ENCODE assay signal across 14 cellular contexts in the genomic region with DNA sequence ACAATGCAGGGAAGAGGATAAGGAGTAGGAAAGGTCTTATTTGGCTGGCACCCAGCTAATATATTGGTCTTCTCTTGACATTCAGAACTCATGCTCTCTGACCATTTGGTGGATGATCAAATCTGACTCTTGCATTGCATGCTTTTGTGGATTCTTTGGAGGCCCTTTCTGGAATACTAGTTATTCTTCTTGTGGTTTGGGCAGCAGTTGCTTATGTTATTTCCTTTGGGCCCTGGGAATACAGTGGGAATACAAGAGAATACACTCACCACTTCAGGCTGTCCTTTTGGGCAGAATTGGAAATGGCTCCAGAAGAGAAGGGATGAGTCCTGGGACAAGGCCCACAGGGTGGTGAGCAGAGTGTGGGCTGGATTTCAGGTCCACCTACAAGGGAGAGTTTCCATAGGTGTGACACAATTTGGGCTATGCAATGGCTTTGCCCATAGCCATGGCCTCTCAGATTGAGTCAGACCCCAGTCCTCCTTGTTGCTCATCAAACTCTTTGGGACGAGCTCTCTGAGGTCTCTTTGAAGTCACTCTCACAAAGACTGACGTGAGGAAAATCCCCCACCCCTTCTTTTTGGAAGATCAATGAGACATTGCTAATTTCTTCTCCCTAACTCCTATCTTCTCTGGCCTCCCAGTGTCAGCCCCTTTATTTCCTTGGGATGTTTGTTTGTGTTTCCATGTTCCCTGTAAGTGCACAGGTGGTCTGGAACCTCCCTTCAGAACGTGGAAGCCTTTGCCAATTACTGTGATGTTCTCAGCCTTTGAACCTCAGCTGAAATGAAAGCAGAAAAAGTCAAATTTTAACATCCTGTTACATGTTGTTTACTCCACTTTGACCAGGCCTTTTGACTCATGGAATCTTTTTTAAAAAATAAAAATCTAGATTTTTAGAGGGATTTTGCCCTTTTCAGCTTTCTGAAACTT. TPM values are rescaled to one million over a fixed set of nuclear protein-coding genes. Genes with fewer than 3 reads are reported as not detected.
DNase-seq lines count a peak whose midpoint lies in the region; ATAC-seq and TF ChIP-seq lines count a peak whose summit lies in the region.
"Had no signal": no experiment of that assay in that cellular context is flagged by ENCODE, and none has a peak within 500 bp of the region (broad histone marks: within the 10 kb centered on the region; RNA-seq: fewer than 3 reads in every experiment).

No MANE protein-coding gene starts in this region.

- H3K27ac Mint-ChIP-seq in activated T-helper 1 cell treated with anti-CD3 and anti-CD28 coated beads, Interleukin-12 subunit alpha, Interleukin-12 subunit beta, Interleukin-2, Interleukin-4 antibody, amounts not matched to agents 30 ng/mL and 10 ng/mL and 1 ng/mL, durations not matched to agents 14 hours and 24 hours and 36 hours, result peak overlapping the region; percentile 100

- no peaks in the 10 kb centered on the region for H3K27me3 ChIP-seq in Karpas-422 (ENCODE audit: low read length)
- H3K27me3 ChIP-seq: brain microvascular endothelial cell, ovary had no signal

- no peaks in the 10 kb centered on the region for H3K79me2 ChIP-seq in Karpas-422 (ENCODE audit: low read length)

- H3K4me3 Mint-ChIP-seq in activated T-helper 1 cell treated with anti-CD3 and anti-CD28 coated beads, Interleukin-12 subunit alpha, Interleukin-12 subunit beta, Interleukin-2, Interleukin-4 antibody, amounts not matched to agents 30 ng/mL and 10 ng/mL and 1 ng/mL, durations not matched to agents 14 hours and 24 hours and 36 hours, result peak overlapping the region; percentile 53

- no peaks in the 10 kb centered on the region for H3K4me1 ChIP-seq in Karpas-422 (ENCODE audit: low read length)

- H3K27me3 Mint-ChIP-seq in activated T-helper 1 cell treated with anti-CD3 and anti-CD28 coated beads, Interleukin-12 subunit alpha, Interleukin-12 subunit beta, Interleukin-2, Interleukin-4 antibody, amounts not matched to agents 30 ng/mL and 10 ng/mL and 1 ng/mL, durations not matched to agents 14 hours and 24 hours and 36 hours (ENCODE audit: insufficient read depth), result no peaks in the 10 kb centered on the region

- peak; percentile 68 for ATAC-seq in HG02870 (IDR thresholded peaks at IDR 0.05; ENCODE audit: unreplicated experiment)
- ATAC-seq in esophagus mucosa, result no peak
- ATAC-seq in SK-N-SH treated with all-trans-retinoic acid at 6 μM for 48 hours, result no peak
- ATAC-seq: left colon had no signal

- H3K9me2 ChIP-seq in Karpas-422 (replicated peaks; ENCODE audit: insufficient read depth, low read length), result no peaks in the 10 kb centered on the region

- TF ChIP-seq CTCF in GM13976 (IDR thresholded peaks at IDR 0.05; ENCODE audit: borderline replicate concordance, control extremely low read depth, extremely low read depth, insufficient read depth, missing control alignments), result no peak

- H3K36me3 Mint-ChIP-seq in activated T-helper 1 cell treated with anti-CD3 and anti-CD28 coated beads, Interleukin-12 subunit alpha, Interleukin-12 subunit beta, Interleukin-2, Interleukin-4 antibody, amounts not matched to agents 30 ng/mL and 10 ng/mL and 1 ng/mL, durations not matched to agents 14 hours and 24 hours and 36 hours (ENCODE audit: low read depth), result peaks cover 35% of the 10 kb centered on the region

- peak; percentile 30 for DNase-seq in GM13976 (ENCODE audit: low spot score)
- peak; percentile 37 for DNase-seq in activated T-helper 1 cell treated with anti-CD3 and anti-CD28 coated beads, Interleukin-12 subunit alpha, Interleukin-12 subunit beta, Interleukin-2, Interleukin-4 antibody, amounts not matched to agents 30 ng/mL and 10 ng/mL and 1 ng/mL, durations not matched to agents 14 hours and 24 hours and 36 hours (ENCODE audit: low spot score)
- peak; percentile 2 to 11 for DNase-seq in stimulated activated CD4-positive, alpha-beta T cell treated with anti-CD3 and anti-CD28 coated beads, Interleukin-1b, Interleukin-23, amount 100 ng/mL, for 4 hours (ENCODE audit: low read depth in 2 of 2)
- DNase-seq in Karpas-422, result no peak
- DNase-seq in NCI-H2029 (lab: John Stamatoyannopoulos, UW), result no peak
- DNase-seq: brain microvascular endothelial cell, H7, left colon, NCI-H1436, ovary had no signal

- intact Hi-C loops in activated T-helper 1 cell treated with anti-CD3 and anti-CD28 coated beads, Interleukin-12 subunit alpha, Interleukin-12 subunit beta, Interleukin-2, Interleukin-4 antibody, amounts not matched to agents 30 ng/mL and 10 ng/mL and 1 ng/mL, durations not matched to agents 14 hours and 24 hours and 36 hours (cut with micrococcal nuclease), result loop anchor here (1.0 to 2.0 kb wide), 10 partner anchors 8 to 64 kb away; a partner anchor contains a TSS

- in situ Hi-C loops in GM13976 (cut with MboI; ENCODE audit: low sequenced_read_pairs, unreplicated experiment), result no loop called here

- no peaks in the 10 kb centered on the region for H3K36me3 ChIP-seq in Karpas-422 (ENCODE audit: insufficient read depth, low read length)
- H3K36me3 ChIP-seq: brain microvascular endothelial cell, ovary had no signal

- H3K4me2 ChIP-seq in Karpas-422 (ENCODE audit: low read depth, low read length, poor library complexity, severe bottlenecking), result no peak overlapping the region

- no peak overlapping the region for H3K27ac ChIP-seq in Karpas-422 (ENCODE audit: low read length)
- H3K27ac ChIP-seq: brain microvascular endothelial cell had no signal

- no peaks in the 10 kb centered on the region for H4K20me1 ChIP-seq in Karpas-422 (ENCODE audit: insufficient read depth, low read depth, low read length)

- no peaks in the 10 kb centered on the region for H3K9me3 ChIP-seq in Karpas-422 (ENCODE audit: low read length)
- H3K9me3 ChIP-seq: ovary had no signal

- H2AFZ ChIP-seq in Karpas-422 (ENCODE audit: low read length), result no peak overlapping the region

- H3K9me3 Mint-ChIP-seq in activated T-helper 1 cell treated with anti-CD3 and anti-CD28 coated beads, Interleukin-12 subunit alpha, Interleukin-12 subunit beta, Interleukin-2, Interleukin-4 antibody, amounts not matched to agents 30 ng/mL and 10 ng/mL and 1 ng/mL, durations not matched to agents 14 hours and 24 hours and 36 hours, result peaks cover 12% of the 10 kb centered on the region

- no peak overlapping the region for H3K4me3 ChIP-seq in Karpas-422 (ENCODE audit: low read length)
- H3K4me3 ChIP-seq: ovary had no signal

- H3K9ac ChIP-seq in Karpas-422 (ENCODE audit: low read length), result no peak overlapping the region

- H3K4me1 Mint-ChIP-seq in activated T-helper 1 cell treated with anti-CD3 and anti-CD28 coated beads, Interleukin-12 subunit alpha, Interleukin-12 subunit beta, Interleukin-2, Interleukin-4 antibody, amounts not matched to agents 30 ng/mL and 10 ng/mL and 1 ng/mL, durations not matched to agents 14 hours and 24 hours and 36 hours (ENCODE audit: low read depth), result peaks cover 68% of the 10 kb centered on the region

TF ChIP-seq in SK-N-SH treated with all-trans-retinoic acid at 6 μM for 48 hours, 23 proteins besides CTCF, POLR2A, EP300 and RAD21 (continues in another document):
- TF ChIP-seq TOX (CRISPR knock-in tag; IDR thresholded peaks at IDR 0.05; ENCODE audit: borderline replicate concordance), result no peak
- no peak for TF ChIP-seq ZNF70 (CRISPR knock-in tag; IDR thresholded peaks at IDR 0.05)
- TF ChIP-seq, protein P1, sequence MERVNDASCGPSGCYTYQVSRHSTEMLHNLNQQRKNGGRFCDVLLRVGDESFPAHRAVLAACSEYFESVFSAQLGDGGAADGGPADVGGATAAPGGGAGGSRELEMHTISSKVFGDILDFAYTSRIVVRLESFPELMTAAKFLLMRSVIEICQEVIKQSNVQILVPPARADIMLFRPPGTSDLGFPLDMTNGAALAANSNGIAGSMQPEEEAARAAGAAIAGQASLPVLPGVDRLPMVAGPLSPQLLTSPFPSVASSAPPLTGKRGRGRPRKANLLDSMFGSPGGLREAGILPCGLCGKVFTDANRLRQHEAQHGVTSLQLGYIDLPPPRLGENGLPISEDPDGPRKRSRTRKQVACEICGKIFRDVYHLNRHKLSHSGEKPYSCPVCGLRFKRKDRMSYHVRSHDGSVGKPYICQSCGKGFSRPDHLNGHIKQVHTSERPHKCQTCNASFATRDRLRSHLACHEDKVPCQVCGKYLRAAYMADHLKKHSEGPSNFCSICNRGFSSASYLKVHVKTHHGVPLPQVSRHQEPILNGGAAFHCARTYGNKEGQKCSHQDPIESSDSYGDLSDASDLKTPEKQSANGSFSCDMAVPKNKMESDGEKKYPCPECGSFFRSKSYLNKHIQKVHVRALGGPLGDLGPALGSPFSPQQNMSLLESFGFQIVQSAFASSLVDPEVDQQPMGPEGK (CRISPR knock-in tag; IDR thresholded peaks at IDR 0.05; ENCODE audit: borderline replicate concordance), result no peak
- no peak for TF ChIP-seq ZFP30 (CRISPR knock-in tag; IDR thresholded peaks at IDR 0.05)
- TF ChIP-seq, protein P2, sequence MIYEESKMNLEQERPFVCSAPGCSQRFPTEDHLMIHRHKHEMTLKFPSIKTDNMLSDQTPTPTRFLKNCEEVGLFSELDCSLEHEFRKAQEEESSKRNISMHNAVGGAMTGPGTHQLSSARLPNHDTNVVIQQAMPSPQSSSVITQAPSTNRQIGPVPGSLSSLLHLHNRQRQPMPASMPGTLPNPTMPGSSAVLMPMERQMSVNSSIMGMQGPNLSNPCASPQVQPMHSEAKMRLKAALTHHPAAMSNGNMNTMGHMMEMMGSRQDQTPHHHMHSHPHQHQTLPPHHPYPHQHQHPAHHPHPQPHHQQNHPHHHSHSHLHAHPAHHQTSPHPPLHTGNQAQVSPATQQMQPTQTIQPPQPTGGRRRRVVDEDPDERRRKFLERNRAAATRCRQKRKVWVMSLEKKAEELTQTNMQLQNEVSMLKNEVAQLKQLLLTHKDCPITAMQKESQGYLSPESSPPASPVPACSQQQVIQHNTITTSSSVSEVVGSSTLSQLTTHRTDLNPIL (CRISPR knock-in tag; IDR thresholded peaks at IDR 0.05; ENCODE audit: low read depth), result no peak
- no peak for TF ChIP-seq ZC3H10 (CRISPR knock-in tag; IDR thresholded peaks at IDR 0.05)
- no peak for TF ChIP-seq ZNF8 (CRISPR knock-in tag; IDR thresholded peaks at IDR 0.05)

RNA-seq across cellular contexts. Expression of a gene that starts 19.4 kb away (rescaled TPM):
- 15.9 and 17.9 TPM in 2 replicates for total RNA-seq in activated T-helper 1 cell treated with anti-CD3 and anti-CD28 coated beads, Interleukin-12 subunit alpha, Interleukin-12 subunit beta, Interleukin-2, Interleukin-4 antibody, amounts not matched to agents 30 ng/mL and 10 ng/mL and 1 ng/mL, durations not matched to agents 14 hours and 24 hours and 36 hours
- not detected in 2 replicates for total RNA-seq in Karpas-422 (2014; rRNA removed; shearing (Covaris generic); ENCODE audit: low replicate concordance)
- 0.36 TPM for total RNA-seq in esophagus mucosa
- total RNA-seq: H7, HT-29 had no signal

RNA-seq across cellular contexts. Expression of a gene that starts 31.8 kb away (rescaled TPM):
- total RNA-seq in activated T-helper 1 cell treated with anti-CD3 and anti-CD28 coated beads, Interleukin-12 subunit alpha, Interleukin-12 subunit beta, Interleukin-2, Interleukin-4 antibody, amounts not matched to agents 30 ng/mL and 10 ng/mL and 1 ng/mL, durations not matched to agents 14 hours and 24 hours and 36 hours, result 378 and 384 TPM in 2 replicates
- total RNA-seq in Karpas-422 (2014; rRNA removed; shearing (Covaris generic); ENCODE audit: low replicate concordance), result 1.6 and 3.5 TPM in 2 replicates
- total RNA-seq in esophagus mucosa, result 0.80 TPM
- total RNA-seq: H7, HT-29 had no signal

RNA-seq across cellular contexts. Expression of a gene that starts 48.8 kb away (rescaled TPM):
- total RNA-seq in activated T-helper 1 cell treated with anti-CD3 and anti-CD28 coated beads, Interleukin-12 subunit alpha, Interleukin-12 subunit beta, Interleukin-2, Interleukin-4 antibody, amounts not matched to agents 30 ng/mL and 10 ng/mL and 1 ng/mL, durations not matched to agents 14 hours and 24 hours and 36 hours, result 501 and 509 TPM in 2 replicates
- 6.9 and 17.2 TPM in 2 replicates for total RNA-seq in Karpas-422 (2014; rRNA removed; shearing (Covaris generic); ENCODE audit: low replicate concordance)
- 2.3 TPM for total RNA-seq in esophagus mucosa

Comparison
In these comparisons a context has a peak if more than half of its experiments do, and no peak if none do; other contexts are left out.
1. DNase-seq: peak in GM13976 (single experiment), activated T-helper 1 cell treated with anti-CD3 and anti-CD28 coated beads, Interleukin-12 subunit alpha, Interleukin-12 subunit beta, Interleukin-2, Interleukin-4 antibody, amounts not matched to agents 30 ng/mL and 10 ng/mL and 1 ng/mL, durations not matched to agents 14 hours and 24 hours and 36 hours (single experiment) and stimulated activated CD4-positive, alpha-beta T cell treated with anti-CD3 and anti-CD28 coated beads, Interleukin-1b, Interleukin-23, amount 100 ng/mL, for 4 hours (2 of 2); none in Karpas-422 (single experiment) and NCI-H2029 (single experiment).
2. RNA of a gene that starts 19.4 kb away (total RNA-seq): 15.9 to 17.9 TPM in activated T-helper 1 cell treated with anti-CD3 and anti-CD28 coated beads, Interleukin-12 subunit alpha, Interleukin-12 subunit beta, Interleukin-2, Interleukin-4 antibody, amounts not matched to agents 30 ng/mL and 10 ng/mL and 1 ng/mL, durations not matched to agents 14 hours and 24 hours and 36 hours; 0.36 TPM in esophagus mucosa (single experiment) and not detected in Karpas-422; every median in the first group is over 10 times any median in the second.
3. RNA of a gene that starts 31.8 kb away (total RNA-seq): 378 to 384 TPM in activated T-helper 1 cell treated with anti-CD3 and anti-CD28 coated beads, Interleukin-12 subunit alpha, Interleukin-12 subunit beta, Interleukin-2, Interleukin-4 antibody, amounts not matched to agents 30 ng/mL and 10 ng/mL and 1 ng/mL, durations not matched to agents 14 hours and 24 hours and 36 hours; 1.6 to 3.5 TPM in Karpas-422 and 0.80 TPM in esophagus mucosa (single experiment); every median in the first group is over 10 times any median in the second.
4. RNA of a gene that starts 48.8 kb away (total RNA-seq): 501 to 509 TPM in activated T-helper 1 cell treated with anti-CD3 and anti-CD28 coated beads, Interleukin-12 subunit alpha, Interleukin-12 subunit beta, Interleukin-2, Interleukin-4 antibody, amounts not matched to agents 30 ng/mL and 10 ng/mL and 1 ng/mL, durations not matched to agents 14 hours and 24 hours and 36 hours; 6.9 to 17.2 TPM in Karpas-422 and 2.3 TPM in esophagus mucosa (single experiment); every median in the first group is over 10 times any median in the second.